Comparison of ENCODE assay signal across 1 cellular context in the genomic region with DNA sequence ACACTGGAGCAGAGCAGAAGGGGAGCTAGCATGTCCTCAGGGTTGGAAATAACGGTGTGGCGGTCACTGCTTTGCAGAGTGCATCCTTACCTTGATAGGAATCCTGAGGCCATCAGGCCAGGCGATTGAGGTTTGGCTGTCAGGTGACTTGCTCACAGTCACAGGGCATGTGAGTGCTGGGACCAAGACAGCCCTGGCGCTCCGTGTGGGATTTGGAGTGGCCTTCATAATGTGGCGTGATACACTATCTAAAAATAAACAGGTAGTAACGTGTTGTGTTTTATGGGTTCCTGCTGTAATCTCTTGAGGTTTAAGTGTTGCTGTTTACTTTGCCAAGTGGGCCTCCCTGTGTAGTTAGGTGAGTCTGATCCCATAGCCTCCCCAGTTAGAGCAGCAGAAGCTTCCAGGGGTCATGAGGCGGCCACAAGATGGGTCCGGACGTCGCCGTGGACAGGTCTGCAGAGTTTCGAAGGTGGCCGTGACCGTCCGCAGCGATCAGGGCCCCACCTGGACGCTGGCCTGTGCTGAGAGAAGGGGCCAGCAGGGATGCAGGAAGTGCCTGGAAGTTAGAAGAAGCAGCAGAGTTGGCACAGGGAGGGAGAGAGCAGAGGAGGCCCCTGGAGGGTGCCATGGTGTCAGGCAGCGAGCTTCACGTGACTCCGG.
TF ChIP-seq lines count a peak whose summit lies in the region.

No MANE protein-coding gene starts in this region.

TF ChIP-seq in GM23338, 12 proteins besides CTCF, POLR2A, EP300 and RAD21 (continued from another document):
- TF ChIP-seq ETS1 (IDR thresholded peaks at IDR 0.05) (no peak), POLR2AphosphoS5 (IDR thresholded peaks at IDR 0.05; ENCODE audit: low read depth) (no peak), ZNF462 (CRISPR knock-in tag; IDR thresholded peaks at IDR 0.05) (no peak)
- TF ChIP-seq, protein P1, sequence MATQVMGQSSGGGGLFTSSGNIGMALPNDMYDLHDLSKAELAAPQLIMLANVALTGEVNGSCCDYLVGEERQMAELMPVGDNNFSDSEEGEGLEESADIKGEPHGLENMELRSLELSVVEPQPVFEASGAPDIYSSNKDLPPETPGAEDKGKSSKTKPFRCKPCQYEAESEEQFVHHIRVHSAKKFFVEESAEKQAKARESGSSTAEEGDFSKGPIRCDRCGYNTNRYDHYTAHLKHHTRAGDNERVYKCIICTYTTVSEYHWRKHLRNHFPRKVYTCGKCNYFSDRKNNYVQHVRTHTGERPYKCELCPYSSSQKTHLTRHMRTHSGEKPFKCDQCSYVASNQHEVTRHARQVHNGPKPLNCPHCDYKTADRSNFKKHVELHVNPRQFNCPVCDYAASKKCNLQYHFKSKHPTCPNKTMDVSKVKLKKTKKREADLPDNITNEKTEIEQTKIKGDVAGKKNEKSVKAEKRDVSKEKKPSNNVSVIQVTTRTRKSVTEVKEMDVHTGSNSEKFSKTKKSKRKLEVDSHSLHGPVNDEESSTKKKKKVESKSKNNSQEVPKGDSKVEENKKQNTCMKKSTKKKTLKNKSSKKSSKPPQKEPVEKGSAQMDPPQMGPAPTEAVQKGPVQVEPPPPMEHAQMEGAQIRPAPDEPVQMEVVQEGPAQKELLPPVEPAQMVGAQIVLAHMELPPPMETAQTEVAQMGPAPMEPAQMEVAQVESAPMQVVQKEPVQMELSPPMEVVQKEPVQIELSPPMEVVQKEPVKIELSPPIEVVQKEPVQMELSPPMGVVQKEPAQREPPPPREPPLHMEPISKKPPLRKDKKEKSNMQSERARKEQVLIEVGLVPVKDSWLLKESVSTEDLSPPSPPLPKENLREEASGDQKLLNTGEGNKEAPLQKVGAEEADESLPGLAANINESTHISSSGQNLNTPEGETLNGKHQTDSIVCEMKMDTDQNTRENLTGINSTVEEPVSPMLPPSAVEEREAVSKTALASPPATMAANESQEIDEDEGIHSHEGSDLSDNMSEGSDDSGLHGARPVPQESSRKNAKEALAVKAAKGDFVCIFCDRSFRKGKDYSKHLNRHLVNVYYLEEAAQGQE (IDR thresholded peaks at IDR 0.05; ENCODE audit: unreplicated experiment), result no peak
